In the genomic region with DNA sequence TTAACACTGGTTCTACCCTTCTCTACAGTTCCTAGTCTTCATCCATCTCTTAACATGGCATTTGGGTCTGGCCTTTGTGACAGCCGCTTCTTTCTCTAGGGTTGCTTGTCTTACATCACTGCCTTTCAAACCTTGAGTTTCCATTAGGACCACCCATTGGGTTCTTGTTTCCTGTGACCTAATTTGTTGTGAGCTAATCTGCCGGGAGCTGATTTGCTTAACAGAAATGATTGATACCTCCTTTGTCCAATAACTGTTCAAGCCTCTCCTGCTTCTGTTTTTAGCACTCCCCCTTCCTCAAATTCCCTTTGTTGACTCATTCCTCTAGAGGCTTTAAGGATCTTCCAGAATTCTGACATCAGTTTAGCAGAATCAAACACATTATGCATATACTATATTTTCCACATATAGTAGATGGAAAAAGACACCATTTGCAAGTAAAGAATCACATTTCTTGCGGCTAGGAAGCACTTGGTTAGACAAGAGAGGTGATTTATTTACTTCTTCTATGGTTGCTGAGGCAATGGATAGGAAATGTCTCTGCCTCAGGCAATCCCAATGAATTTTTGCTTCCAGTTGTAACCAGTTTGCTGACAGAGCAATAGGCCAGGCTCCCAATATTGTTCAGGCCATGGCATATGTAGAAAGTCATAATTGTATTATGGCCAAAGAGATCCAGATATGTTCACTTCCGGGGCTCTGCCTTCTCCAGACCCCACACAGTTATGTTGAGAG, we compare ENCODE assay signal across 16 cellular contexts.
A peak's percentile ranks its signal among the peaks of the same experiment; 100 is the strongest.
DNase-seq lines count a peak whose midpoint lies in the region; ATAC-seq and TF ChIP-seq lines count a peak whose summit lies in the region.
"Had no signal": no experiment of that assay in that cellular context is flagged by ENCODE, and none has a peak within 500 bp of the region (broad histone marks: within the 10 kb centered on the region; RNA-seq: fewer than 3 reads in every experiment).

No MANE protein-coding gene starts in this region.

- H3K9ac ChIP-seq in MM.1S (ENCODE audit: low read length) = no peak overlapping the region

- ATAC-seq in WTC11 (peak; percentile 56), GM21526 (IDR thresholded peaks at IDR 0.05; ENCODE audit: low FRiP score, unreplicated experiment) (no peak)
- ATAC-seq: activated T-cell treated with anti-CD3 and anti-CD28 coated beads, Interleukin-2, amount 50 U/mL, for 4 hours; effector memory CD8-positive, alpha-beta T cell had no signal

- no peak overlapping the region for H2AFZ ChIP-seq in MM.1S (ENCODE audit: low read length)

- H3K4me3 ChIP-seq in fibroblast of mammary gland (ENCODE audit: control insufficient read depth, low read depth, low read length) (no peak overlapping the region), MM.1S (ENCODE audit: low read length) (no peak overlapping the region)
- H3K4me3 ChIP-seq: lower lobe of right lung had no signal

- no peaks in the 10 kb centered on the region for H3K27me3 Mint-ChIP-seq in WTC11 (ENCODE audit: low read depth)

- POLR2A ChIA-PET in WTC11 (lab: Charles Lee) = no interaction called here

- no peaks in the 10 kb centered on the region for H4K20me1 ChIP-seq in MM.1S (ENCODE audit: insufficient read depth, low read length)

- H3K9me3 Mint-ChIP-seq in WTC11 = peaks cover 22% of the 10 kb centered on the region
- H3K9me3 Mint-ChIP-seq: activated CD4-positive, alpha-beta T cell treated with anti-CD3 and anti-CD28 coated beads, Interleukin-2, amount 10 ng/mL, durations not matched to agents 24 days and 14 days had no signal

- no peaks in the 10 kb centered on the region for H3K9me3 ChIP-seq in MM.1S (replicated peaks; ENCODE audit: insufficient read depth, low read length)
- H3K9me3 ChIP-seq: lower lobe of right lung had no signal

- no peaks in the 10 kb centered on the region for H3K36me3 Mint-ChIP-seq in WTC11

- no peaks in the 10 kb centered on the region for H3F3A ChIP-seq in MM.1S (ENCODE audit: insufficient read depth, low read length)

- no peak overlapping the region for H3K27ac ChIP-seq in MM.1S (ENCODE audit: low read length)
- H3K27ac ChIP-seq: 22Rv1, lower lobe of right lung had no signal

- H3K79me2 ChIP-seq in MM.1S (ENCODE audit: low read length) = no peaks in the 10 kb centered on the region

- no peaks in the 10 kb centered on the region for H3K27me3 ChIP-seq in MM.1S (replicated peaks; ENCODE audit: insufficient read depth, low read length)

- TF ChIP-seq CTCF in WTC11 (IDR thresholded peaks at IDR 0.05) = no peak
- TF ChIP-seq CTCF in fibroblast of mammary gland (conservative IDR thresholded peaks at IDR 0.05; ENCODE audit: control insufficient read depth, insufficient read depth, low read depth, low read length) = no peak
- no peak for TF ChIP-seq CTCF in MM.1S (IDR thresholded peaks at IDR 0.05; ENCODE audit: low read length)

- H3K4me2 ChIP-seq in MM.1S (ENCODE audit: low read depth, low read length) = no peak overlapping the region

- no peak overlapping the region for H3K4me3 Mint-ChIP-seq in WTC11
- H3K4me3 Mint-ChIP-seq: activated CD4-positive, alpha-beta T cell treated with anti-CD3 and anti-CD28 coated beads, Interleukin-2, amount 10 ng/mL, durations not matched to agents 24 days and 14 days; activated T-cell treated with anti-CD3 and anti-CD28 coated beads, Interleukin-2, amount 50 U/mL, for 4 hours; effector memory CD8-positive, alpha-beta T cell had no signal

- peaks cover 32% of the 10 kb centered on the region for H3K4me1 Mint-ChIP-seq in WTC11
- H3K4me1 Mint-ChIP-seq: activated CD4-positive, alpha-beta T cell treated with anti-CD3 and anti-CD28 coated beads, Interleukin-2, amount 10 ng/mL, durations not matched to agents 24 days and 14 days had no signal

- peak; percentile 1 for DNase-seq in DMS 273 (lab: John Stamatoyannopoulos, UW; ENCODE audit: unreplicated experiment)
- no peak for DNase-seq in DMS 273 treated with DMSO at 0.1 percent for 48 hours (lab: John Stamatoyannopoulos, UW)
- DNase-seq in WTC11 (ENCODE audit: low spot score) = no peak
- DNase-seq in fibroblast of mammary gland (ENCODE audit: low read depth) = peak; percentile 88
- peak; percentile 61 for DNase-seq in renal cortical epithelial cell (ENCODE audit: low read depth)
- no peak for DNase-seq in MM.1S
- no peak for DNase-seq in DMS79 treated with DMSO at 0.1 percent for 48 hours (lab: John Stamatoyannopoulos, UW)
- DNase-seq: activated CD4-positive, alpha-beta T cell treated with anti-CD3 and anti-CD28 coated beads, Interleukin-2, amount 10 ng/mL, durations not matched to agents 24 days and 14 days; activated T-cell treated with anti-CD3 and anti-CD28 coated beads, Interleukin-2, amount 50 U/mL, for 4 hours; anterior cingulate cortex; effector memory CD8-positive, alpha-beta T cell; lower lobe of right lung; NCI-H446; nucleus accumbens had no signal

- peaks cover 4% of the 10 kb centered on the region for H3K4me1 ChIP-seq in MM.1S (ENCODE audit: low read length)

- no peaks in the 10 kb centered on the region for H3K9me2 ChIP-seq in MM.1S (replicated peaks; ENCODE audit: insufficient read depth, low read length)

- no peaks in the 10 kb centered on the region for H3K36me3 ChIP-seq in MM.1S (replicated peaks; ENCODE audit: insufficient read depth, low read length)
- H3K36me3 ChIP-seq: lower lobe of right lung had no signal

- CTCF ChIA-PET in WTC11 (lab: Charles Lee) = no interaction called here

- H3K27ac Mint-ChIP-seq in WTC11 = no peak overlapping the region; the same call in 1 of the 2 replicates
- H3K27ac Mint-ChIP-seq: effector memory CD8-positive, alpha-beta T cell had no signal

TF ChIP-seq in WTC11, 78 proteins besides CTCF, POLR2A, EP300 and RAD21:
- TF ChIP-seq CBFB (CRISPR knock-in tag; IDR thresholded peaks at IDR 0.05; ENCODE audit: low read depth) = no peak
- no peak for TF ChIP-seq ELF4 (CRISPR knock-in tag; IDR thresholded peaks at IDR 0.05; ENCODE audit: low read depth)
- TF ChIP-seq, protein P1, sequence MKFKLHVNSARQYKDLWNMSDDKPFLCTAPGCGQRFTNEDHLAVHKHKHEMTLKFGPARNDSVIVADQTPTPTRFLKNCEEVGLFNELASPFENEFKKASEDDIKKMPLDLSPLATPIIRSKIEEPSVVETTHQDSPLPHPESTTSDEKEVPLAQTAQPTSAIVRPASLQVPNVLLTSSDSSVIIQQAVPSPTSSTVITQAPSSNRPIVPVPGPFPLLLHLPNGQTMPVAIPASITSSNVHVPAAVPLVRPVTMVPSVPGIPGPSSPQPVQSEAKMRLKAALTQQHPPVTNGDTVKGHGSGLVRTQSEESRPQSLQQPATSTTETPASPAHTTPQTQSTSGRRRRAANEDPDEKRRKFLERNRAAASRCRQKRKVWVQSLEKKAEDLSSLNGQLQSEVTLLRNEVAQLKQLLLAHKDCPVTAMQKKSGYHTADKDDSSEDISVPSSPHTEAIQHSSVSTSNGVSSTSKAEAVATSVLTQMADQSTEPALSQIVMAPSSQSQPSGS (CRISPR knock-in tag; IDR thresholded peaks at IDR 0.05; ENCODE audit: borderline replicate concordance, low read depth) = no peak
- peak; percentile 51 for TF ChIP-seq NFYB (CRISPR knock-in tag; conservative IDR thresholded peaks at IDR 0.05; ENCODE audit: low read depth)
- no peak for TF ChIP-seq TP53 (CRISPR knock-in tag; IDR thresholded peaks at IDR 0.05)

Comparison
In these comparisons a context has a peak if more than half of its experiments do, and no peak if none do; other contexts are left out.
1. DNase-seq: peak in DMS 273 (single experiment), fibroblast of mammary gland (single experiment) and renal cortical epithelial cell (single experiment); none in DMS 273 treated with DMSO at 0.1 percent for 48 hours (single experiment), WTC11 (single experiment), MM.1S (single experiment) and DMS79 treated with DMSO at 0.1 percent for 48 hours (single experiment).